Comparison of ENCODE assay signal across 15 cellular contexts in the genomic region with DNA sequence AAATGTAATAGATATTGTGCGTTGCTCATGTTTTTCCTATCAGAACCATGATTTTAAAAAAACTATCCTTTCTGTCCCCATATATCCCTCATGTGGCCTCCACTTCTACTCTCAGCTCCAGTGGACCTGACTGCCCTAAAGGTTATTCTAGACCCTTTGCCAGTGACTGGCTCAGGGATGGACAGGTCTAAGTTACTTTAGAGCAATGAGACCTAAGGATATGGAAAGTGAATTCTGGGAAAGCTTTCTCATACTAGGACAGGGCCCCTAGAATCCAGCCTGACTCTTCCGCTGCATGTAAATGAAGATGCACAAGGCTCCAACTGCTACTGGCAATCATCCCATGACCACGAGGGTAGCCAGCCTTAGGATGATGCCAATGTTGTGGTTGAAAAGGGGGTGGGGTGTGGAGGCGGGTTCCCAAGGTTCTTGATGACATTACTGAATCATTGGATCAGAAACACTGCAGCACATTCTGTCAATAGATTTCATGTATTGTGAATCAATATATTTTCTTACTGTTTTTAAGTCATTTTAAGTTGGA. TPM values are rescaled to one million over a fixed set of nuclear protein-coding genes. Genes with fewer than 3 reads are reported as not detected.
A peak's percentile ranks its signal among the peaks of the same experiment; 100 is the strongest.
DNase-seq lines count a peak whose midpoint lies in the region; ATAC-seq and TF ChIP-seq lines count a peak whose summit lies in the region.
"Had no signal": no experiment of that assay in that cellular context is flagged by ENCODE, and none has a peak within 500 bp of the region (broad histone marks: within the 10 kb centered on the region; RNA-seq: fewer than 3 reads in every experiment).

No MANE protein-coding gene starts in this region.

- no peak for TF ChIP-seq CTCF in choroid plexus epithelial cell (conservative IDR thresholded peaks at IDR 0.05; ENCODE audit: low read depth, low read length)

- DNase-seq in DMS114 treated with DMSO at 0.1 percent for 48 hours (lab: John Stamatoyannopoulos, UW; ENCODE audit: unreplicated experiment), result peak; percentile 48
- DNase-seq in MG63, result peak; percentile 45
- DNase-seq in choroid plexus epithelial cell (ENCODE audit: low read depth), result peak; percentile 43
- peak; percentile 77 for DNase-seq in occipital lobe (lab: John Stamatoyannopoulos, UW)
- no peak for DNase-seq in cardiac septum (ENCODE audit: low spot score)
- DNase-seq in T-helper 2 cell, result no peak
- DNase-seq: CD4-positive, alpha-beta T cell; foreskin keratinocyte; naive thymus-derived CD4-positive, alpha-beta T cell; NCI-H146; NCI-H69; SHP77 had no signal

- intact Hi-C loops in cardiac septum (cut with DNase I), result no loop called here

- no peaks in the 10 kb centered on the region for H3K9me3 ChIP-seq in MG63

- ATAC-seq in GM19463 (IDR thresholded peaks at IDR 0.05; ENCODE audit: unreplicated experiment) (no peak), GM21528 (IDR thresholded peaks at IDR 0.05; ENCODE audit: low FRiP score, unreplicated experiment) (no peak)
- ATAC-seq: activated naive CD4-positive, alpha-beta T cell treated with anti-CD3 and anti-CD28 coated beads, Interleukin-2, amount 50 U/mL, for 72 hours; foreskin keratinocyte; naive thymus-derived CD4-positive, alpha-beta T cell had no signal

- peaks cover 35% of the 10 kb centered on the region for H3K36me3 ChIP-seq in MG63

- H3K4me3 ChIP-seq in MG63 (no peak overlapping the region), choroid plexus epithelial cell (ENCODE audit: low read depth, low read length) (no peak overlapping the region)

- no peaks in the 10 kb centered on the region for H3K27me3 ChIP-seq in MG63
- H3K27me3 ChIP-seq: foreskin keratinocyte had no signal

RNA-seq across cellular contexts. Expression of a gene that starts 21.3 kb away (rescaled TPM):
- 4.6 and 9.9 TPM in 2 replicates for total RNA-seq in MG63 (2014; rRNA removed; shearing (Covaris generic); ENCODE audit: low replicate concordance)
- total RNA-seq in occipital lobe, result 38.1 TPM
- 8.7 TPM for total RNA-seq in cardiac septum

RNA-seq across cellular contexts. Expression of a gene that starts 22.9 kb away (rescaled TPM):
- 1.2 and 3.6 TPM in 2 replicates for total RNA-seq in MG63 (2014; rRNA removed; shearing (Covaris generic); ENCODE audit: low replicate concordance)
- total RNA-seq in occipital lobe (16.5 TPM), cardiac septum (3.1 TPM)

RNA-seq across cellular contexts. Expression of a gene that starts 23.0 kb away (rescaled TPM):
- total RNA-seq in MG63 (2014; rRNA removed; shearing (Covaris generic); ENCODE audit: low replicate concordance), result 14.8 and 15.4 TPM in 2 replicates
- 19.5 TPM for total RNA-seq in occipital lobe
- 20.6 TPM for total RNA-seq in cardiac septum

Comparison
In these comparisons a context has a peak if more than half of its experiments do, and no peak if none do; other contexts are left out.
1. DNase-seq: peak in DMS114 treated with DMSO at 0.1 percent for 48 hours (single experiment), MG63 (single experiment), choroid plexus epithelial cell (single experiment) and occipital lobe (single experiment); none in cardiac septum (single experiment) and T-helper 2 cell (0 of 5).